In the genomic region with DNA sequence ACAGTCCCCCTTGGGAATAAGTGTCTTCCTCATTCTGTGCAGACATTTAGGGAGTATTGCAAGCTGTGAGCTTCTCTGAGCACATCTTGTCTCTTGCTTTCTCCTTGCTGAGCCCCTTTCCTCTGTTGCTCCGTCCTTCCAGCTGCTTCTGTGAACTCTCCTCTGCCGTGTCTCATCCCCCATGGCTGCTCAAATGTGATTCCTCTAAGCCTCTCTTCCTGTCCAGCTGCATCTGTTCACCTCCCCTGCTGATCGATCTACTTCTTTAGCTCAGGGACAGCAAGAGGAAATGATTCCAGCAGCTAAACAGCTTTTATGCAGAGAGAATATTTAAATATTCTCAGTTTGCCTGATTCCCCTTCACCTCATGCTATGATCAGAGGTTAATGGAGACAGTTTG, we compare ENCODE assay signal across 15 cellular contexts.
"Had no signal": no experiment of that assay in that cellular context is flagged by ENCODE, and none has a peak within 500 bp of the region (broad histone marks: within the 10 kb centered on the region; RNA-seq: fewer than 3 reads in every experiment).

No MANE protein-coding gene starts in this region.

- H3K4me1 ChIP-seq: heart left ventricle, suprapubic skin had no signal

- H3K27me3 Mint-ChIP-seq: activated naive CD4-positive, alpha-beta T cell treated with anti-CD3 and anti-CD28 coated beads, Interleukin-2, amount 10 ng/mL, durations not matched to agents 7 days and 5 days had no signal

- H3K27ac Mint-ChIP-seq: activated naive CD4-positive, alpha-beta T cell treated with anti-CD3 and anti-CD28 coated beads, Interleukin-2, amount 10 ng/mL, durations not matched to agents 7 days and 5 days; activated T-helper 17 cell treated with anti-CD3 and anti-CD28 coated beads, Interleukin-2, amount 50 U/mL, for 72 hours; nephron; progenitor cell of endocrine pancreas had no signal

- H3K4me3 ChIP-seq: heart left ventricle, skin epidermis, suprapubic skin had no signal

- H3K4me1 Mint-ChIP-seq: activated naive CD4-positive, alpha-beta T cell treated with anti-CD3 and anti-CD28 coated beads, Interleukin-2, amount 10 ng/mL, durations not matched to agents 7 days and 5 days; activated T-helper 17 cell treated with anti-CD3 and anti-CD28 coated beads, Interleukin-2, amount 50 U/mL, for 72 hours; nephron had no signal

- H3K27ac ChIP-seq: epithelial cell of prostate, heart left ventricle, skin epidermis, suprapubic skin had no signal

- H3K4me3 Mint-ChIP-seq: activated naive CD4-positive, alpha-beta T cell treated with anti-CD3 and anti-CD28 coated beads, Interleukin-2, amount 10 ng/mL, durations not matched to agents 7 days and 5 days; activated T-helper 17 cell treated with anti-CD3 and anti-CD28 coated beads, Interleukin-2, amount 50 U/mL, for 72 hours; nephron had no signal

- ATAC-seq: activated CD4-positive, CD25-positive, alpha-beta regulatory T cell treated with anti-CD3 and anti-CD28 coated beads, Interleukin-2, amount 50 U/mL, for 24 hours; activated T-helper 17 cell treated with anti-CD3 and anti-CD28 coated beads, Interleukin-2, amount 50 U/mL, for 72 hours; heart left ventricle; right cardiac atrium had no signal

- H3K36me3 ChIP-seq: heart left ventricle, suprapubic skin had no signal

- H3K27me3 ChIP-seq: heart left ventricle, suprapubic skin had no signal

- H3K36me3 Mint-ChIP-seq: activated naive CD4-positive, alpha-beta T cell treated with anti-CD3 and anti-CD28 coated beads, Interleukin-2, amount 10 ng/mL, durations not matched to agents 7 days and 5 days had no signal

- DNase-seq: activated naive CD4-positive, alpha-beta T cell treated with anti-CD3 and anti-CD28 coated beads, Interleukin-2, amount 10 ng/mL, durations not matched to agents 7 days and 5 days; heart left ventricle; right cardiac atrium; stimulated activated CD4-positive, alpha-beta T cell treated with anti-CD3 and anti-CD28 coated beads, Interleukin-15, amount 100 ng/mL, for 24 hours; stimulated activated CD4-positive, alpha-beta T cell treated with anti-CD3 and anti-CD28 coated beads, Interleukin-4, amount 100 ng/mL, for 4 hours; stimulated activated CD8-positive, alpha-beta memory T cell treated with anti-CD3 and anti-CD28 coated beads, Interleukin-4, amount 100 ng/mL, for 48 hours; stimulated activated naive CD4-positive, alpha-beta T cell treated with Interleukin-2 at 50 U/mL for 16 hours; trophoblast cell had no signal
